ENCODE assay signal across 8 cellular contexts in genomic region chr13:43787998-43788397, GRCh38. TPM values are rescaled to one million over a fixed set of nuclear protein-coding genes. Genes with fewer than 3 reads are reported as not detected.
A peak's percentile ranks its signal among the peaks of the same experiment; 100 is the strongest.
DNase-seq lines count a peak whose midpoint lies in the region; TF ChIP-seq lines count a peak whose summit lies in the region.

No MANE protein-coding gene starts in this region.

- H3K4me3 ChIP-seq in CD4-positive, alpha-beta memory T cell (ENCODE audit: low read length in 2 of 2) = no peak overlapping the region
- peak overlapping the region; percentile 60 for H3K4me3 ChIP-seq in HFF-Myc (replicated peaks; ENCODE audit: low read depth, low read length)
- no peak overlapping the region for H3K4me3 ChIP-seq in effector memory CD4-positive, alpha-beta T cell (ENCODE audit: insufficient read depth, low read depth, low read length, poor library complexity, severe bottlenecking)
- no peak overlapping the region for H3K4me3 ChIP-seq in Karpas-422 (ENCODE audit: low read length)

- H3K27me3 Mint-ChIP-seq in CD4-positive, alpha-beta memory T cell = peaks cover 29 to 30% of the 10 kb centered on the region in 2 donors
- peaks cover 24% of the 10 kb centered on the region for H3K27me3 Mint-ChIP-seq in activated naive CD8-positive, alpha-beta T cell

- peak; percentile 61 for TF ChIP-seq CTCF in HFF-Myc (IDR thresholded peaks at IDR 0.05; ENCODE audit: low read depth, low read length, missing control alignments)

- no peaks in the 10 kb centered on the region for H3K79me2 ChIP-seq in Karpas-422 (ENCODE audit: low read length)

- no peak overlapping the region for H3K4me2 ChIP-seq in Karpas-422 (ENCODE audit: low read depth, low read length, poor library complexity, severe bottlenecking)

- no peaks in the 10 kb centered on the region for H3K9me3 ChIP-seq in CD4-positive, alpha-beta memory T cell (ENCODE audit: control insufficient read depth in 1 of 2, low read length in 2 of 2)
- H3K9me3 ChIP-seq in effector memory CD4-positive, alpha-beta T cell (ENCODE audit: control insufficient read depth, low read length) = no peaks in the 10 kb centered on the region
- H3K9me3 ChIP-seq in Karpas-422 (ENCODE audit: low read length) = no peaks in the 10 kb centered on the region

- peaks cover 6 to 16% (median 13%) of the 10 kb centered on the region in 4 donors for H3K4me1 Mint-ChIP-seq in CD4-positive, alpha-beta memory T cell
- H3K4me1 Mint-ChIP-seq in activated naive CD8-positive, alpha-beta T cell (ENCODE audit: low read depth) = peaks cover 12% of the 10 kb centered on the region

- DNase-seq in CD4-positive, alpha-beta memory T cell = no peak
- no peak for DNase-seq in HFF-Myc (ENCODE audit: extremely low read depth, low read depth)
- no peak for DNase-seq in NCI-H128 (lab: John Stamatoyannopoulos, UW; ENCODE audit: unreplicated experiment)
- no peak for DNase-seq in NAMALWA (ENCODE audit: low spot score)
- DNase-seq in effector memory CD4-positive, alpha-beta T cell = no peak
- DNase-seq in Karpas-422 = no peak

- no peak overlapping the region for H3K27ac ChIP-seq in CD4-positive, alpha-beta memory T cell (ENCODE audit: low read depth, low read length)
- H3K27ac ChIP-seq in layer of hippocampus (ENCODE audit: low read depth, low read length) = peak overlapping the region; percentile 71
- H3K27ac ChIP-seq in effector memory CD4-positive, alpha-beta T cell (ENCODE audit: insufficient read depth, low read length, poor library complexity, severe bottlenecking) = no peak overlapping the region
- H3K27ac ChIP-seq in Karpas-422 (ENCODE audit: low read length) = no peak overlapping the region

- peaks cover 6% of the 10 kb centered on the region for H3K4me1 ChIP-seq in CD4-positive, alpha-beta memory T cell (ENCODE audit: insufficient read depth, low read length)
- H3K4me1 ChIP-seq in effector memory CD4-positive, alpha-beta T cell (ENCODE audit: control insufficient read depth, insufficient read depth, low read length, poor library complexity, severe bottlenecking) = peaks cover 7% of the 10 kb centered on the region
- no peaks in the 10 kb centered on the region for H3K4me1 ChIP-seq in Karpas-422 (ENCODE audit: low read length)

- peak overlapping the region in 7 of 8 donors; percentile 64 to 78 (median 73) for H3K4me3 Mint-ChIP-seq in CD4-positive, alpha-beta memory T cell
- H3K4me3 Mint-ChIP-seq in activated naive CD8-positive, alpha-beta T cell = peak overlapping the region; percentile 77

- H3K9ac ChIP-seq in Karpas-422 (ENCODE audit: low read length) = no peak overlapping the region

- intact Hi-C loops in CD4-positive, alpha-beta memory T cell (cut with micrococcal nuclease) = loop anchor here (5.0 kb wide), 1 partner anchor 89 kb away; the partner anchor contains the start of genes CCDC122 and LACC1

- H4K20me1 ChIP-seq in Karpas-422 (ENCODE audit: insufficient read depth, low read depth, low read length) = no peaks in the 10 kb centered on the region

- no peak overlapping the region for H3K27ac Mint-ChIP-seq in CD4-positive, alpha-beta memory T cell
- H3K27ac Mint-ChIP-seq in activated naive CD8-positive, alpha-beta T cell = no peak overlapping the region

- H3K36me3 Mint-ChIP-seq in CD4-positive, alpha-beta memory T cell = no peaks in the 10 kb centered on the region
- H3K36me3 Mint-ChIP-seq in activated naive CD8-positive, alpha-beta T cell = no peaks in the 10 kb centered on the region

- peaks cover 0 to 2% (median 0%) of the 10 kb centered on the region in 8 donors for H3K9me3 Mint-ChIP-seq in CD4-positive, alpha-beta memory T cell
- H3K9me3 Mint-ChIP-seq in activated naive CD8-positive, alpha-beta T cell (ENCODE audit: low read depth) = no peaks in the 10 kb centered on the region

- H3K36me3 ChIP-seq in CD4-positive, alpha-beta memory T cell (ENCODE audit: insufficient read depth, low read length) = no peaks in the 10 kb centered on the region
- no peaks in the 10 kb centered on the region for H3K36me3 ChIP-seq in effector memory CD4-positive, alpha-beta T cell (ENCODE audit: control insufficient read depth, insufficient read depth, low read length)
- no peaks in the 10 kb centered on the region for H3K36me3 ChIP-seq in Karpas-422 (ENCODE audit: insufficient read depth, low read length)

- no peaks in the 10 kb centered on the region for H3K9me2 ChIP-seq in Karpas-422 (replicated peaks; ENCODE audit: insufficient read depth, low read length)

- CTCF ChIA-PET in CD4-positive, alpha-beta memory T cell (lab: Charles Lee; ENCODE audit: partially characterized antibody) = no interaction called here

- POLR2A ChIA-PET in CD4-positive, alpha-beta memory T cell (lab: Charles Lee; ENCODE audit: partially characterized antibody) = no interaction called here

- H3K27me3 ChIP-seq in CD4-positive, alpha-beta memory T cell (ENCODE audit: insufficient read depth, low read length) = peaks cover 4% of the 10 kb centered on the region
- H3K27me3 ChIP-seq in layer of hippocampus (ENCODE audit: control insufficient read depth, insufficient read depth, low read length) = no peaks in the 10 kb centered on the region
- H3K27me3 ChIP-seq in effector memory CD4-positive, alpha-beta T cell (replicated peaks; ENCODE audit: control insufficient read depth, insufficient read depth, low read length, poor library complexity, severe bottlenecking) = peaks cover 6% of the 10 kb centered on the region
- H3K27me3 ChIP-seq in Karpas-422 (ENCODE audit: low read length) = no peaks in the 10 kb centered on the region

- H2AFZ ChIP-seq in Karpas-422 (ENCODE audit: low read length) = no peak overlapping the region

RNA-seq across cellular contexts. Expression of gene ENOX1, which starts 1.2 kb away (rescaled TPM):
- total RNA-seq in CD4-positive, alpha-beta memory T cell = not detected
- not detected for polyA plus RNA-seq in CD4-positive, alpha-beta memory T cell
- total RNA-seq in Karpas-422 (2014; rRNA removed; shearing (Covaris generic); ENCODE audit: low replicate concordance) = not detected in 2 replicates
